Comparison of ENCODE assay signal across 6 cellular contexts in genomic region chr11:3649374-3649773, GRCh38. TPM values are rescaled to one million over a fixed set of nuclear protein-coding genes. Genes with fewer than 3 reads are reported as not detected.
"Had no signal": no experiment of that assay in that cellular context is flagged by ENCODE, and none has a peak within 500 bp of the region (broad histone marks: within the 10 kb centered on the region; RNA-seq: fewer than 3 reads in every experiment).

No MANE protein-coding gene starts in this region.

RNA-seq across cellular contexts. Expression of gene ART1, which starts 4.4 kb away (rescaled TPM):
- total RNA-seq: M059J, OCI-LY7, PC-9, RPMI7951, SJCRH30, SK-MEL-5 had no signal

RNA-seq across cellular contexts. Expression of gene ART5, which starts 7.6 kb away (rescaled TPM):
- total RNA-seq: M059J, OCI-LY7, PC-9, RPMI7951, SJCRH30, SK-MEL-5 had no signal
